ENCODE assay signal across 28 cellular contexts in genomic region chr11:104003491-104003890, GRCh38. TPM values are rescaled to one million over a fixed set of nuclear protein-coding genes. Genes with fewer than 3 reads are reported as not detected.
DNase-seq lines count a peak whose midpoint lies in the region; ATAC-seq and TF ChIP-seq lines count a peak whose summit lies in the region.
"Had no signal": no experiment of that assay in that cellular context is flagged by ENCODE, and none has a peak within 500 bp of the region (broad histone marks: within the 10 kb centered on the region; RNA-seq: fewer than 3 reads in every experiment).

No MANE protein-coding gene starts in this region.

- no peak overlapping the region for H3K4me3 ChIP-seq in adipocyte (ENCODE audit: low read length)
- no peak overlapping the region for H3K4me3 ChIP-seq in dorsolateral prefrontal cortex
- no peak overlapping the region for H3K4me3 ChIP-seq in esophagus squamous epithelium
- H3K4me3 ChIP-seq: BLaER1 treated with 17β-estradiol and CSF1 and Interleukin-3, amounts not matched to agents 10 nM and 100 nM; colonic mucosa; left ventricle myocardium inferior; SJCRH30 had no signal

- peak; percentile 18 for ATAC-seq in stimulated activated naive CD8-positive, alpha-beta T cell treated with anti-CD3 and anti-CD28 coated beads, Interleukin-15, amount 100 ng/mL, for 72 hours
- ATAC-seq in stimulated activated naive CD8-positive, alpha-beta T cell treated with anti-CD3 and anti-CD28 coated beads, Interleukin-15, Interleukin-2, amounts not matched to agents 100 U/mL and 50 U/mL, for 24 hours: no peak
- ATAC-seq: activated T-cell treated with anti-CD3 and anti-CD28 coated beads, Interleukin-2, amount 50 U/mL, for 4 hours; Panc1; T-cell had no signal

- H3K4me1 Mint-ChIP-seq in stimulated activated naive CD8-positive, alpha-beta T cell treated with anti-CD3 and anti-CD28 coated beads, Interleukin-15, amount 100 ng/mL, for 72 hours: no peaks in the 10 kb centered on the region
- H3K4me1 Mint-ChIP-seq: activated naive CD4-positive, alpha-beta T cell treated with anti-CD3 and anti-CD28 coated beads, Interleukin-2, amount 10 ng/mL, durations not matched to agents 7 days and 5 days; endodermal cell; T-cell had no signal

- no peak for DNase-seq in stimulated activated naive CD8-positive, alpha-beta T cell treated with anti-CD3 and anti-CD28 coated beads, Interleukin-15, amount 100 ng/mL, for 72 hours
- DNase-seq in stimulated activated naive CD8-positive, alpha-beta T cell treated with anti-CD3 and anti-CD28 coated beads, Interleukin-15, Interleukin-2, amounts not matched to agents 100 U/mL and 50 U/mL, for 24 hours: no peak
- DNase-seq in adipocyte (ENCODE audit: low read depth): peak; percentile 40
- DNase-seq in fibroblast of peridontal ligament (ENCODE audit: extremely low read depth): peak; percentile 80
- peak; percentile 55 for DNase-seq in stromal cell of bone marrow (ENCODE audit: low read depth)
- DNase-seq in HuH-7 (ENCODE audit: low spot score): no peak
- DNase-seq in dorsolateral prefrontal cortex: no peak
- no peak for DNase-seq in esophagus squamous epithelium (lab: John Stamatoyannopoulos, UW)
- DNase-seq: activated CD4-positive, alpha-beta T cell treated with anti-CD3 and anti-CD28 coated beads for 1 hour; activated naive CD4-positive, alpha-beta T cell treated with anti-CD3 and anti-CD28 coated beads, Interleukin-2, amount 10 ng/mL, durations not matched to agents 7 days and 5 days; activated T-cell treated with anti-CD3 and anti-CD28 coated beads, Interleukin-2, amount 50 U/mL, for 4 hours; aorta; colonic mucosa; endodermal cell; Kasumi-1; left ventricle myocardium inferior; NCI-H1105 treated with DMSO at 0.1 percent for 48 hours; NCI-H2081 treated with DMSO at 0.1 percent for 48 hours; NCI-H510A; NK-92 treated with Interleukin-12 subunit alpha and Interleukin-12 subunit beta, amount 100 ng/mL, for 24 hours; posterior cingulate gyrus; SJCRH30; T-cell had no signal

- H3K27me3 Mint-ChIP-seq in stimulated activated naive CD8-positive, alpha-beta T cell treated with anti-CD3 and anti-CD28 coated beads, Interleukin-15, amount 100 ng/mL, for 72 hours: peaks cover 6% of the 10 kb centered on the region
- H3K27me3 Mint-ChIP-seq: activated naive CD4-positive, alpha-beta T cell treated with anti-CD3 and anti-CD28 coated beads, Interleukin-2, amount 10 ng/mL, durations not matched to agents 7 days and 5 days; T-cell had no signal

- H3K9me3 ChIP-seq in adipocyte (ENCODE audit: control insufficient read depth, low read length) (no peaks in the 10 kb centered on the region), esophagus squamous epithelium (no peaks in the 10 kb centered on the region)
- H3K9me3 ChIP-seq: BLaER1 treated with 17β-estradiol and CSF1 and Interleukin-3, amounts not matched to agents 10 nM and 100 nM; colonic mucosa; left ventricle myocardium inferior; SJCRH30 had no signal

- H3K27ac ChIP-seq in dorsolateral prefrontal cortex (no peak overlapping the region), esophagus squamous epithelium (no peak overlapping the region)
- H3K27ac ChIP-seq: BLaER1 treated with 17β-estradiol and CSF1 and Interleukin-3, amounts not matched to agents 10 nM and 100 nM; colonic mucosa; left ventricle myocardium inferior; SJCRH30 had no signal

- peak overlapping the region; percentile 58 for H3K9ac ChIP-seq in adipocyte (ENCODE audit: low read length)
- H3K9ac ChIP-seq: BLaER1 treated with 17β-estradiol and CSF1 and Interleukin-3, amounts not matched to agents 10 nM and 100 nM had no signal

- TF ChIP-seq POLR2A in esophagus squamous epithelium (IDR thresholded peaks at IDR 0.05): no peak

- TF ChIP-seq CTCF in dorsolateral prefrontal cortex (IDR thresholded peaks at IDR 0.05 in 54 of 56, conservative IDR thresholded peaks at IDR 0.05 in 2 of 56; ENCODE audit: low read depth in 1 of 56, partially characterized antibody in 56 of 56) (no peak), esophagus squamous epithelium (IDR thresholded peaks at IDR 0.05) (no peak)

- H3K27me3 ChIP-seq in adipocyte (replicated peaks; ENCODE audit: control insufficient read depth, insufficient read depth, low read length) (no peaks in the 10 kb centered on the region), dorsolateral prefrontal cortex (no peaks in the 10 kb centered on the region), esophagus squamous epithelium (peaks cover 0 to 68% (median 0%) of the 10 kb centered on the region in 4 donors)
- H3K27me3 ChIP-seq: BLaER1 treated with 17β-estradiol and CSF1 and Interleukin-3, amounts not matched to agents 10 nM and 100 nM; colonic mucosa; SJCRH30 had no signal

- H3K4me1 ChIP-seq in adipocyte (ENCODE audit: control insufficient read depth, insufficient read depth, low read length) (peaks cover 50% of the 10 kb centered on the region), esophagus squamous epithelium (peaks cover 0 to 4% (median 0%) of the 10 kb centered on the region in 3 donors)
- H3K4me1 ChIP-seq: BLaER1 treated with 17β-estradiol and CSF1 and Interleukin-3, amounts not matched to agents 10 nM and 100 nM; colonic mucosa; left ventricle myocardium inferior; SJCRH30 had no signal

- H3K27ac Mint-ChIP-seq in stimulated activated naive CD8-positive, alpha-beta T cell treated with anti-CD3 and anti-CD28 coated beads, Interleukin-15, amount 100 ng/mL, for 72 hours: no peak overlapping the region
- H3K27ac Mint-ChIP-seq: activated naive CD4-positive, alpha-beta T cell treated with anti-CD3 and anti-CD28 coated beads, Interleukin-2, amount 10 ng/mL, durations not matched to agents 7 days and 5 days; endodermal cell; T-cell had no signal

- intact Hi-C loops in dorsolateral prefrontal cortex (cut with DNase I): no loop called here
- intact Hi-C loops in esophagus squamous epithelium (cut with DNase I): no loop called here

- no peak overlapping the region for H3K4me3 Mint-ChIP-seq in stimulated activated naive CD8-positive, alpha-beta T cell treated with anti-CD3 and anti-CD28 coated beads, Interleukin-15, amount 100 ng/mL, for 72 hours
- H3K4me3 Mint-ChIP-seq: activated naive CD4-positive, alpha-beta T cell treated with anti-CD3 and anti-CD28 coated beads, Interleukin-2, amount 10 ng/mL, durations not matched to agents 7 days and 5 days; activated T-cell treated with anti-CD3 and anti-CD28 coated beads, Interleukin-2, amount 50 U/mL, for 4 hours; endodermal cell; T-cell had no signal

- H3K9me3 Mint-ChIP-seq in stimulated activated naive CD8-positive, alpha-beta T cell treated with anti-CD3 and anti-CD28 coated beads, Interleukin-15, amount 100 ng/mL, for 72 hours: peaks cover 0 to 7% of the 10 kb centered on the region in 2 donors
- H3K9me3 Mint-ChIP-seq: activated naive CD4-positive, alpha-beta T cell treated with anti-CD3 and anti-CD28 coated beads, Interleukin-2, amount 10 ng/mL, durations not matched to agents 7 days and 5 days; activated T-cell treated with anti-CD3 and anti-CD28 coated beads, Interleukin-2, amount 50 U/mL, for 4 hours; endodermal cell; T-cell had no signal

- H3K36me3 ChIP-seq in adipocyte (ENCODE audit: control insufficient read depth, insufficient read depth, low read length, severe bottlenecking) (no peaks in the 10 kb centered on the region), esophagus squamous epithelium (no peaks in the 10 kb centered on the region)
- H3K36me3 ChIP-seq: BLaER1 treated with 17β-estradiol and CSF1 and Interleukin-3, amounts not matched to agents 10 nM and 100 nM; colonic mucosa; left ventricle myocardium inferior; SJCRH30 had no signal

RNA-seq across cellular contexts. Expression of gene DDI1, which starts 32.9 kb away (rescaled TPM):
- total RNA-seq in dorsolateral prefrontal cortex (under 1 TPM in 1 of 120 experiments, not detected in 119; 0.19 TPM), esophagus squamous epithelium (not detected)
- total RNA-seq: activated T-cell treated with anti-CD3 and anti-CD28 coated beads, Interleukin-2, amount 50 U/mL, for 4 hours; aorta; colonic mucosa; Daoy; endodermal cell; left ventricle myocardium inferior; mononuclear cell; SJCRH30; T-cell; urinary bladder had no signal

Comparison
In these comparisons a context has a peak if more than half of its experiments do, and no peak if none do; other contexts are left out.
1. DNase-seq: peak in adipocyte (single experiment), fibroblast of peridontal ligament (single experiment) and stromal cell of bone marrow (single experiment); none in stimulated activated naive CD8-positive, alpha-beta T cell treated with anti-CD3 and anti-CD28 coated beads, Interleukin-15, amount 100 ng/mL, for 72 hours (0 of 2), stimulated activated naive CD8-positive, alpha-beta T cell treated with anti-CD3 and anti-CD28 coated beads, Interleukin-15, Interleukin-2, amounts not matched to agents 100 U/mL and 50 U/mL, for 24 hours (single experiment), HuH-7 (single experiment), dorsolateral prefrontal cortex (0 of 10) and esophagus squamous epithelium (single experiment).